In the genomic region with DNA sequence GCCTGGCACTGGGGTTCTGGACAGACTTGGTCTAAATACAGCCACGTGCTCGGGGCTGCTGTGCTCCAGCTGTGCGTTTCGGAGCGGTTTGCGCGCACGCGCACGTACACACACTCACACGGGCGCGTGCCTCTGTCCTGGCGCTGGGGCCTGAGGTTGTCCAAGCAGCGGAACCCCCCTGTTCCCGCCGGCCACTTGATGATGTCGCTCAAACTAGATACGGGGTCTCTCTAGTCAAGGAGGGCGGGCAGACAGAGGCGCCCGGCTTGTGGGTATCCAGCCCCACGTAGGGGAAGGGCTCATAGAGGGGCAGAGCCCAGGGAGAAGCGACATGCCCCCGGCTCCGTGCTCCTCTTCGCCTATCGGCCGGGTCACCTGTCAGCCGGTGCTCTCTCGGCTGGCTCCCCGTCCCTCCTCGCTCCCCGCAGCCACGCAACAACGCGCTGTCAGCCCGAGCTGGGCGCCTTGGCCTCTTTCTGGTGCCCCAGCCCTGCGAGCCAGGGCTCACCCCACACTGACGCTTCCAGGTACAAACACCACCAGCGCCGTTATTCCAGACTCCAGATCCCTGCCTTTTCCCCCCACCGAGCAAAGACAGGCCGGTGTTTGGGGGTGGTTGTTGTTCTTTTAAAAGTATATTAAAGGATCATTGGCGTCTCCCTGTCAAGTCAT, we compare ENCODE assay signal across 9 cellular contexts. TPM values are rescaled to one million over a fixed set of nuclear protein-coding genes. Genes with fewer than 3 reads are reported as not detected.
DNase-seq lines count a peak whose midpoint lies in the region; ATAC-seq and TF ChIP-seq lines count a peak whose summit lies in the region.
"Had no signal": no experiment of that assay in that cellular context is flagged by ENCODE, and none has a peak within 500 bp of the region (broad histone marks: within the 10 kb centered on the region; RNA-seq: fewer than 3 reads in every experiment).

No MANE protein-coding gene starts in this region.

- peak overlapping the region; percentile 84 for H3K4me3 Mint-ChIP-seq in endothelial cell (ENCODE audit: unreplicated experiment)
- peak overlapping the region in 6 of 8 donors; percentile 50 to 77 (median 67) for H3K4me3 Mint-ChIP-seq in naive B cell

- no peak for TF ChIP-seq CTCF in A673 (conservative IDR thresholded peaks at IDR 0.05; ENCODE audit: low read depth, low read length)
- TF ChIP-seq CTCF in endothelial cell (IDR thresholded peaks at IDR 0.05; ENCODE audit: unreplicated experiment) = no peak

- peaks cover 49% of the 10 kb centered on the region for H3K27me3 ChIP-seq in A673 (replicated peaks; ENCODE audit: insufficient read depth, low read depth, low read length, poor library complexity)

- H3K36me3 Mint-ChIP-seq in endothelial cell (ENCODE audit: low read depth, unreplicated experiment) (peaks cover 3% of the 10 kb centered on the region), naive B cell (peaks cover 7 to 9% of the 10 kb centered on the region in 2 donors)

- BruUV-seq in A673 (replicated peaks; lab: Mats Ljungman, UMichigan) = no TSS peak

- POLR2A ChIA-PET in A673 (lab: Charles Lee; ENCODE audit: low non-redundant PET) = no interaction called here

- H3K27me3 Mint-ChIP-seq in endothelial cell (ENCODE audit: unreplicated experiment) (peaks cover 17% of the 10 kb centered on the region), naive B cell (peaks cover 83 to 94% (median 91%) of the 10 kb centered on the region in 3 donors)

- CTCF ChIA-PET in A673 (lab: Charles Lee) = no interaction called here

- H3K9me3 Mint-ChIP-seq in endothelial cell (ENCODE audit: unreplicated experiment) = no peaks in the 10 kb centered on the region
- H3K9me3 Mint-ChIP-seq in naive B cell = peaks cover 0 to 20% (median 15%) of the 10 kb centered on the region in 7 donors

- no peak overlapping the region for H3K27ac Mint-ChIP-seq in endothelial cell (ENCODE audit: unreplicated experiment)
- peak overlapping the region in 4 of 6 donors; percentile 66 to 96 (median 87) for H3K27ac Mint-ChIP-seq in naive B cell

- H3K9me3 ChIP-seq in A673 (ENCODE audit: low read depth, low read length, poor library complexity, severe bottlenecking) = no peaks in the 10 kb centered on the region
- H3K9me3 ChIP-seq: thoracic aorta had no signal

- H3K4me1 Mint-ChIP-seq in endothelial cell (ENCODE audit: unreplicated experiment) (peaks cover 30% of the 10 kb centered on the region), naive B cell (peaks cover 16 to 30% (median 20%) of the 10 kb centered on the region in 3 donors)

- intact Hi-C loops in A673 (cut with micrococcal nuclease; ENCODE audit: unreplicated experiment) = loop anchor here (5.0 kb wide), 1 partner anchor 665 kb away; no protein-coding TSS in a partner anchor

- H3K27ac ChIP-seq in A673 (ENCODE audit: low read depth, low read length, poor library complexity, severe bottlenecking) = no peak overlapping the region
- H3K27ac ChIP-seq: thoracic aorta had no signal

- H3K4me3 ChIP-seq in A673 (ENCODE audit: low read depth, low read length, poor library complexity, severe bottlenecking) = peak overlapping the region; percentile 26
- H3K4me3 ChIP-seq: thoracic aorta had no signal

- no peak for DNase-seq in A673 (ENCODE audit: low spot score)
- no peak for DNase-seq in endothelial cell (ENCODE audit: low spot score)
- DNase-seq in naive B cell = no peak
- DNase-seq in NCI-H2171 (lab: John Stamatoyannopoulos, UW) = no peak
- DNase-seq in DMS79 treated with DMSO at 0.1 percent for 48 hours (lab: John Stamatoyannopoulos, UW) = no peak
- DNase-seq in DMS153 treated with DMSO at 0.1 percent for 48 hours (lab: John Stamatoyannopoulos, UW; ENCODE audit: unreplicated experiment) = no peak
- no peak for DNase-seq in stimulated activated naive CD4-positive, alpha-beta T cell (lab: John Stamatoyannopoulos, UW)

- H3K4me1 ChIP-seq in A673 (ENCODE audit: insufficient read depth, low read length, poor library complexity, severe bottlenecking) = no peaks in the 10 kb centered on the region

- ATAC-seq in HG02798 (IDR thresholded peaks at IDR 0.05; ENCODE audit: poor library complexity, unreplicated experiment) (peak; percentile 34), naive B cell (ENCODE audit: low read depth in 2 of 2) (no peak)

- H3K36me3 ChIP-seq in A673 (ENCODE audit: insufficient read depth, low read length, poor library complexity, severe bottlenecking) = no peaks in the 10 kb centered on the region
- H3K36me3 ChIP-seq: thoracic aorta had no signal

RNA-seq across cellular contexts. Expression of gene NR2F1-AS1, which starts 8.8 kb away (rescaled TPM):
- total RNA-seq in A673 (2021) = 1.8 and 2.3 TPM in 2 replicates
- 6.4 TPM for total RNA-seq in endothelial cell (ENCODE audit: unreplicated experiment)
- not detected for polyA plus RNA-seq in naive B cell (ENCODE audit: low read depth in 6 of 6)

RNA-seq across cellular contexts. Expression of gene NR2F1, which starts 10.8 kb away (rescaled TPM):
- total RNA-seq in A673 (2021) = 3.0 and 3.5 TPM in 2 replicates
- total RNA-seq in endothelial cell (ENCODE audit: unreplicated experiment) = 2.1 TPM
- not detected for polyA plus RNA-seq in naive B cell (ENCODE audit: low read depth in 6 of 6)
